10 cellular contexts compared by ENCODE assay signal in the genomic region with DNA sequence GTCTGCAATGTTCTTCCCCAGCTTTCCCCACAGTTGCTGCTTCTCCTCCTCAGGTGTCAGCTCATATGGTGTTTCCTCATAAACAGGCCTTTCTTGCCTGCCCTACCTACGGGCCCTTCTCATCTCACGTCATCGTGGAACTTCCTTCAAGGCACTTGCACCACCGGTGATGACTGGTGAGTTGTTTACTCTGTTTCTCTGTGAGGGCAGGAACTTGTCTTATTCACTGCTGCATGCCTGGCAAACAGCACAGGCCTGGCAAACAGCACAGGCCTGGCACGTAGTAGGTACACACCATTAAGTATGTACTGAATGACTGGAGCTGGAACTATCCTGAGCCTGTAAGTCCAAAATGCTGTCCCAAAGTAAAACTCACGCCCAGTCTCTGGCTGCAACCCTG. TPM values are rescaled to one million over a fixed set of nuclear protein-coding genes. Genes with fewer than 3 reads are reported as not detected.
DNase-seq lines count a peak whose midpoint lies in the region; ATAC-seq and TF ChIP-seq lines count a peak whose summit lies in the region.
"Had no signal": no experiment of that assay in that cellular context is flagged by ENCODE, and none has a peak within 500 bp of the region (broad histone marks: within the 10 kb centered on the region; RNA-seq: fewer than 3 reads in every experiment).

No MANE protein-coding gene starts in this region.

- H3K9me3 ChIP-seq in DOHH2 (ENCODE audit: control insufficient read depth, insufficient read depth, low read length), result no peaks in the 10 kb centered on the region

- DNase-seq in central memory CD4-positive, alpha-beta T cell, result peak; percentile 46
- DNase-seq in osteocyte (ENCODE audit: extremely low spot score, unreplicated experiment) (no peak), dorsolateral prefrontal cortex (no peak), AG08395 (ENCODE audit: low spot score) (no peak), NCI-H1048 (lab: John Stamatoyannopoulos, UW) (no peak)
- DNase-seq: SHP77 had no signal

- peak overlapping the region; percentile 86 for H3K27ac Mint-ChIP-seq in T-helper 1 cell treated with Interleukin-12 subunit alpha and Interleukin-12 subunit beta and Interleukin-4 antibody, amounts not matched to agents 30 μg/mL and 1 μg/mL, for 36 hours
- H3K27ac Mint-ChIP-seq in osteocyte (ENCODE audit: unreplicated experiment), result peak overlapping the region; percentile 71

- H3K4me1 Mint-ChIP-seq in T-helper 1 cell treated with Interleukin-12 subunit alpha and Interleukin-12 subunit beta and Interleukin-4 antibody, amounts not matched to agents 30 μg/mL and 1 μg/mL, for 36 hours (ENCODE audit: low read depth), result peaks cover 11% of the 10 kb centered on the region
- H3K4me1 Mint-ChIP-seq in osteocyte (ENCODE audit: unreplicated experiment), result no peaks in the 10 kb centered on the region

- peaks cover 45% of the 10 kb centered on the region for H3K79me2 ChIP-seq in DOHH2 (ENCODE audit: control insufficient read depth, low read length)

- H3K36me3 Mint-ChIP-seq in T-helper 1 cell treated with Interleukin-12 subunit alpha and Interleukin-12 subunit beta and Interleukin-4 antibody, amounts not matched to agents 30 μg/mL and 1 μg/mL, for 36 hours (ENCODE audit: low read depth), result peaks cover 32% of the 10 kb centered on the region
- H3K36me3 Mint-ChIP-seq in osteocyte (ENCODE audit: unreplicated experiment), result peaks cover 46% of the 10 kb centered on the region

- no peak overlapping the region for H3K4me3 Mint-ChIP-seq in T-helper 1 cell treated with Interleukin-12 subunit alpha and Interleukin-12 subunit beta and Interleukin-4 antibody, amounts not matched to agents 30 μg/mL and 1 μg/mL, for 36 hours
- no peak overlapping the region for H3K4me3 Mint-ChIP-seq in osteocyte (ENCODE audit: unreplicated experiment)

- H3K4me3 ChIP-seq in DOHH2 (ENCODE audit: low read length), result no peak overlapping the region
- no peak overlapping the region for H3K4me3 ChIP-seq in dorsolateral prefrontal cortex
- H3K4me3 ChIP-seq: coronary artery had no signal

- no peak for ATAC-seq in GM21529 (IDR thresholded peaks at IDR 0.05; ENCODE audit: unreplicated experiment)

- H3K4me1 ChIP-seq in DOHH2 (ENCODE audit: control insufficient read depth, low read length), result peaks cover 20% of the 10 kb centered on the region

- TF ChIP-seq CTCF in DOHH2 (IDR thresholded peaks at IDR 0.05; ENCODE audit: low read depth, low read length, poor library complexity, severe bottlenecking), result no peak
- no peak for TF ChIP-seq CTCF in osteocyte (IDR thresholded peaks at IDR 0.05)
- TF ChIP-seq CTCF in dorsolateral prefrontal cortex (IDR thresholded peaks at IDR 0.05 in 54 of 56, conservative IDR thresholded peaks at IDR 0.05 in 2 of 56; ENCODE audit: low read depth in 1 of 56, partially characterized antibody in 56 of 56), result no peak

- no peaks in the 10 kb centered on the region for H3F3A ChIP-seq in DOHH2 (ENCODE audit: control insufficient read depth, insufficient read depth)

- H3K27ac ChIP-seq in DOHH2 (ENCODE audit: low read depth, low read length), result no peak overlapping the region
- peak overlapping the region in 4 of 59 donors; percentile 17 to 32 (median 22) for H3K27ac ChIP-seq in dorsolateral prefrontal cortex
- H3K27ac ChIP-seq: coronary artery had no signal

- H3K27me3 Mint-ChIP-seq in T-helper 1 cell treated with Interleukin-12 subunit alpha and Interleukin-12 subunit beta and Interleukin-4 antibody, amounts not matched to agents 30 μg/mL and 1 μg/mL, for 36 hours (ENCODE audit: low read depth), result no peaks in the 10 kb centered on the region
- no peaks in the 10 kb centered on the region for H3K27me3 Mint-ChIP-seq in osteocyte (ENCODE audit: unreplicated experiment)

- no peaks in the 10 kb centered on the region for H3K9me3 Mint-ChIP-seq in T-helper 1 cell treated with Interleukin-12 subunit alpha and Interleukin-12 subunit beta and Interleukin-4 antibody, amounts not matched to agents 30 μg/mL and 1 μg/mL, for 36 hours
- no peaks in the 10 kb centered on the region for H3K9me3 Mint-ChIP-seq in osteocyte (ENCODE audit: unreplicated experiment)

- H3K27me3 ChIP-seq in DOHH2 (ENCODE audit: control insufficient read depth, low read length) (no peaks in the 10 kb centered on the region), dorsolateral prefrontal cortex (no peaks in the 10 kb centered on the region)

- H3K36me3 ChIP-seq in DOHH2 (ENCODE audit: control insufficient read depth, low read length), result peaks cover 80% of the 10 kb centered on the region

- H3K4me2 ChIP-seq in DOHH2 (ENCODE audit: low read length), result 0 out of 2 replicates have a peak overlapping the region, but pooled peaks have one; percentile 9

- 0 out of 2 replicates have a peak, but pooled peaks cover 6% of the 10 kb centered on the region for H4K20me1 ChIP-seq in DOHH2 (ENCODE audit: control insufficient read depth, insufficient read depth, low read depth, low read length)

- no peaks in the 10 kb centered on the region for H3K9me2 ChIP-seq in DOHH2 (replicated peaks; ENCODE audit: control insufficient read depth, low read length)

- intact Hi-C loops in dorsolateral prefrontal cortex (cut with DNase I), result no loop called here

RNA-seq across cellular contexts. Expression of a gene that starts 25.8 kb away (rescaled TPM):
- 42.0 and 45.0 TPM in 2 replicates for total RNA-seq in osteocyte
- 10 to 100 TPM; 17.4 to 52.5 (median 29.0) TPM for total RNA-seq in dorsolateral prefrontal cortex

RNA-seq across cellular contexts. Expression of a gene that starts 36.5 kb away (rescaled TPM):
- total RNA-seq in osteocyte (113 and 115 TPM in 2 replicates), dorsolateral prefrontal cortex (10 to 100 TPM in 5 of 120 experiments, 1 to 10 TPM in 115; 1.4 to 21.5 (median 4.7) TPM)

RNA-seq across cellular contexts. Expression of a gene that starts 37.8 kb away (rescaled TPM):
- total RNA-seq in osteocyte, result 46.5 and 48.2 TPM in 2 replicates
- total RNA-seq in dorsolateral prefrontal cortex, result 10 to 100 TPM; 20.2 to 48.4 (median 34.9) TPM

RNA-seq across cellular contexts. Expression of a gene that starts 53.7 kb away (rescaled TPM):
- total RNA-seq in osteocyte (5.1 and 6.4 TPM in 2 replicates), dorsolateral prefrontal cortex (10 to 100 TPM in 119 of 120 experiments, 1 to 10 TPM in 1; 6.5 to 40.5 (median 21.0) TPM)
